1 cellular context compared by ENCODE assay signal in the genomic region with DNA sequence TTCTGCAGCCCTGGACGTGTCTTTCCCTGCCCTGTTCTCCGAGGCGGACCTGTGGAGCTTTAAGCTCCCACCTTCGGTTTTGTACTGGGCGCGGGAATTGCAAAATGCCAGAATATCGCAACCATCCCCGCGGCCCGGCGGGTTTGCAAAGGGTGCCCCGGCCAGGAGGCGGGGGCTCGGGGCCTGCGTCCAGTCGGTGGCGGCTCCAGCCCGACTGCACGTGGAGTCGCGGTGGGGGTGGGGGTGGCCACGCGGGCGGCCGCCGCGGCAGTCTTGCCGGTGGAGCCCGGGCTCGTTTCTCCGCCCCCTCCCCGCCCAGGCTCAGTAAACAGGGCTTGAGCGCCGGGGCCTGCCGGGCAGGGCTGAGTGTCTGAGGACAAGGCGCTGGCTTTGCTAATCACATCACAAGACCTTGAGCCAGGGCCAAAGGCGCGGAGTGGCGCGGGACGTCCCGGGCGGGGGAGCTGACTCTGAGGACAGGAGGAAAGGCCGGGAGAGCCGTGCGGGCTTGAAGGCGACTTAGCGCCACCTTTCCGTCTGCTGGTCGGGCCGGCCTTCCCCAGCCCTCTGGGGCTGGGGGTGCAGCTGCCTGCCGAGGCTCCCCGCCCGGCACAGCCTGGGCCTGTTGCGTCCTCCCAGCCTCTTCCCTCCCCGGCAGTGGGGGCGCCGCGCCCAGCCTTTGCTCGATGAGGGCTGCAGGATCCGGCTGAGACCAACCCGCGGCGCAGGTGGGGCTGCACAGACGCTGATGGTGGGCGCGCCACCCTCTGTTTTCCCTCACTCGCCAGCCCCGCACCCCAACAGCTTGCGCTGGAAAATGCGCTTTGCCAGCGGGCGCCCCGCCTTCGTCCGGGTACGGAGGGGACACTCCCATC.
TF ChIP-seq lines count a peak whose summit lies in the region.

No MANE protein-coding gene starts in this region.

TF ChIP-seq in HepG2, 621 proteins besides CTCF, POLR2A, EP300 and RAD21 (continued from another document and continues in another):
- TF ChIP-seq, protein P1, sequence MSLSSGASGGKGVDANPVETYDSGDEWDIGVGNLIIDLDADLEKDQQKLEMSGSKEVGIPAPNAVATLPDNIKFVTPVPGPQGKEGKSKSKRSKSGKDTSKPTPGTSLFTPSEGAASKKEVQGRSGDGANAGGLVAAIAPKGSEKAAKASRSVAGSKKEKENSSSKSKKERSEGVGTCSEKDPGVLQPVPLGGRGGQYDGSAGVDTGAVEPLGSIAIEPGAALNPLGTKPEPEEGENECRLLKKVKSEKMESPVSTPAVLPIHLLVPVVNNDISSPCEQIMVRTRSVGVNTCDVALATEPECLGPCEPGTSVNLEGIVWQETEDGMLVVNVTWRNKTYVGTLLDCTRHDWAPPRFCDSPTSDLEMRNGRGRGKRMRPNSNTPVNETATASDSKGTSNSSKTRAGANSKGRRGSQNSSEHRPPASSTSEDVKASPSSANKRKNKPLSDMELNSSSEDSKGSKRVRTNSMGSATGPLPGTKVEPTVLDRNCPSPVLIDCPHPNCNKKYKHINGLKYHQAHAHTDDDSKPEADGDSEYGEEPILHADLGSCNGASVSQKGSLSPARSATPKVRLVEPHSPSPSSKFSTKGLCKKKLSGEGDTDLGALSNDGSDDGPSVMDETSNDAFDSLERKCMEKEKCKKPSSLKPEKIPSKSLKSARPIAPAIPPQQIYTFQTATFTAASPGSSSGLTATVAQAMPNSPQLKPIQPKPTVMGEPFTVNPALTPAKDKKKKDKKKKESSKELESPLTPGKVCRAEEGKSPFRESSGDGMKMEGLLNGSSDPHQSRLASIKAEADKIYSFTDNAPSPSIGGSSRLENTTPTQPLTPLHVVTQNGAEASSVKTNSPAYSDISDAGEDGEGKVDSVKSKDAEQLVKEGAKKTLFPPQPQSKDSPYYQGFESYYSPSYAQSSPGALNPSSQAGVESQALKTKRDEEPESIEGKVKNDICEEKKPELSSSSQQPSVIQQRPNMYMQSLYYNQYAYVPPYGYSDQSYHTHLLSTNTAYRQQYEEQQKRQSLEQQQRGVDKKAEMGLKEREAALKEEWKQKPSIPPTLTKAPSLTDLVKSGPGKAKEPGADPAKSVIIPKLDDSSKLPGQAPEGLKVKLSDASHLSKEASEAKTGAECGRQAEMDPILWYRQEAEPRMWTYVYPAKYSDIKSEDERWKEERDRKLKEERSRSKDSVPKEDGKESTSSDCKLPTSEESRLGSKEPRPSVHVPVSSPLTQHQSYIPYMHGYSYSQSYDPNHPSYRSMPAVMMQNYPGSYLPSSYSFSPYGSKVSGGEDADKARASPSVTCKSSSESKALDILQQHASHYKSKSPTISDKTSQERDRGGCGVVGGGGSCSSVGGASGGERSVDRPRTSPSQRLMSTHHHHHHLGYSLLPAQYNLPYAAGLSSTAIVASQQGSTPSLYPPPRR (CRISPR knock-in tag; IDR thresholded peaks at IDR 0.05; ENCODE audit: borderline replicate concordance): peak; percentile 78
- peak; percentile 72 for TF ChIP-seq ZSCAN21 (CRISPR knock-in tag; IDR thresholded peaks at IDR 0.05; ENCODE audit: borderline replicate concordance)
- no peak for TF ChIP-seq ZBTB1 (CRISPR knock-in tag; IDR thresholded peaks at IDR 0.05; ENCODE audit: borderline replicate concordance)
- no peak; the same call in none of the 2 replicates for TF ChIP-seq BHLHE40 (IDR thresholded peaks at IDR 0.05; ENCODE audit: low read length)
- peak; percentile 96 for TF ChIP-seq AKAP8 (CRISPR knock-in tag; IDR thresholded peaks at IDR 0.05)
- no peak; the same call in 1 of the 2 replicates for TF ChIP-seq HNF4G (IDR thresholded peaks at IDR 0.05; ENCODE audit: borderline replicate concordance, low read depth, low read length)
- peak; percentile 73 for TF ChIP-seq HNF4G (CRISPR knock-in tag; IDR thresholded peaks at IDR 0.05; ENCODE audit: borderline replicate concordance, low read depth)
- TF ChIP-seq PRPF4 (IDR thresholded peaks at IDR 0.05; ENCODE audit: low read depth, low read length, poor library complexity, severe bottlenecking): no peak
- 0 out of 2 replicates have a peak, but pooled peaks have one; percentile 67 for TF ChIP-seq ZNF775 (CRISPR knock-in tag; IDR thresholded peaks at IDR 0.05; ENCODE audit: borderline replicate concordance)
- no peak for TF ChIP-seq SP140L (CRISPR knock-in tag; IDR thresholded peaks at IDR 0.05; ENCODE audit: borderline replicate concordance)
- peak; percentile 85 for TF ChIP-seq HNRNPL (IDR thresholded peaks at IDR 0.05; ENCODE audit: low read depth, low read length)
- TF ChIP-seq, protein P2, sequence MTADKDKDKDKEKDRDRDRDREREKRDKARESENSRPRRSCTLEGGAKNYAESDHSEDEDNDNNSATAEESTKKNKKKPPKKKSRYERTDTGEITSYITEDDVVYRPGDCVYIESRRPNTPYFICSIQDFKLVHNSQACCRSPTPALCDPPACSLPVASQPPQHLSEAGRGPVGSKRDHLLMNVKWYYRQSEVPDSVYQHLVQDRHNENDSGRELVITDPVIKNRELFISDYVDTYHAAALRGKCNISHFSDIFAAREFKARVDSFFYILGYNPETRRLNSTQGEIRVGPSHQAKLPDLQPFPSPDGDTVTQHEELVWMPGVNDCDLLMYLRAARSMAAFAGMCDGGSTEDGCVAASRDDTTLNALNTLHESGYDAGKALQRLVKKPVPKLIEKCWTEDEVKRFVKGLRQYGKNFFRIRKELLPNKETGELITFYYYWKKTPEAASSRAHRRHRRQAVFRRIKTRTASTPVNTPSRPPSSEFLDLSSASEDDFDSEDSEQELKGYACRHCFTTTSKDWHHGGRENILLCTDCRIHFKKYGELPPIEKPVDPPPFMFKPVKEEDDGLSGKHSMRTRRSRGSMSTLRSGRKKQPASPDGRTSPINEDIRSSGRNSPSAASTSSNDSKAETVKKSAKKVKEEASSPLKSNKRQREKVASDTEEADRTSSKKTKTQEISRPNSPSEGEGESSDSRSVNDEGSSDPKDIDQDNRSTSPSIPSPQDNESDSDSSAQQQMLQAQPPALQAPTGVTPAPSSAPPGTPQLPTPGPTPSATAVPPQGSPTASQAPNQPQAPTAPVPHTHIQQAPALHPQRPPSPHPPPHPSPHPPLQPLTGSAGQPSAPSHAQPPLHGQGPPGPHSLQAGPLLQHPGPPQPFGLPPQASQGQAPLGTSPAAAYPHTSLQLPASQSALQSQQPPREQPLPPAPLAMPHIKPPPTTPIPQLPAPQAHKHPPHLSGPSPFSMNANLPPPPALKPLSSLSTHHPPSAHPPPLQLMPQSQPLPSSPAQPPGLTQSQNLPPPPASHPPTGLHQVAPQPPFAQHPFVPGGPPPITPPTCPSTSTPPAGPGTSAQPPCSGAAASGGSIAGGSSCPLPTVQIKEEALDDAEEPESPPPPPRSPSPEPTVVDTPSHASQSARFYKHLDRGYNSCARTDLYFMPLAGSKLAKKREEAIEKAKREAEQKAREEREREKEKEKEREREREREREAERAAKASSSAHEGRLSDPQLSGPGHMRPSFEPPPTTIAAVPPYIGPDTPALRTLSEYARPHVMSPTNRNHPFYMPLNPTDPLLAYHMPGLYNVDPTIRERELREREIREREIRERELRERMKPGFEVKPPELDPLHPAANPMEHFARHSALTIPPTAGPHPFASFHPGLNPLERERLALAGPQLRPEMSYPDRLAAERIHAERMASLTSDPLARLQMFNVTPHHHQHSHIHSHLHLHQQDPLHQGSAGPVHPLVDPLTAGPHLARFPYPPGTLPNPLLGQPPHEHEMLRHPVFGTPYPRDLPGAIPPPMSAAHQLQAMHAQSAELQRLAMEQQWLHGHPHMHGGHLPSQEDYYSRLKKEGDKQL (CRISPR knock-in tag; IDR thresholded peaks at IDR 0.05; ENCODE audit: low read depth): 0 out of 2 replicates have a peak, but pooled peaks have one; percentile 22
- no peak for TF ChIP-seq ZNF382 (CRISPR knock-in tag; IDR thresholded peaks at IDR 0.05; ENCODE audit: borderline replicate concordance)
- TF ChIP-seq, protein P3, sequence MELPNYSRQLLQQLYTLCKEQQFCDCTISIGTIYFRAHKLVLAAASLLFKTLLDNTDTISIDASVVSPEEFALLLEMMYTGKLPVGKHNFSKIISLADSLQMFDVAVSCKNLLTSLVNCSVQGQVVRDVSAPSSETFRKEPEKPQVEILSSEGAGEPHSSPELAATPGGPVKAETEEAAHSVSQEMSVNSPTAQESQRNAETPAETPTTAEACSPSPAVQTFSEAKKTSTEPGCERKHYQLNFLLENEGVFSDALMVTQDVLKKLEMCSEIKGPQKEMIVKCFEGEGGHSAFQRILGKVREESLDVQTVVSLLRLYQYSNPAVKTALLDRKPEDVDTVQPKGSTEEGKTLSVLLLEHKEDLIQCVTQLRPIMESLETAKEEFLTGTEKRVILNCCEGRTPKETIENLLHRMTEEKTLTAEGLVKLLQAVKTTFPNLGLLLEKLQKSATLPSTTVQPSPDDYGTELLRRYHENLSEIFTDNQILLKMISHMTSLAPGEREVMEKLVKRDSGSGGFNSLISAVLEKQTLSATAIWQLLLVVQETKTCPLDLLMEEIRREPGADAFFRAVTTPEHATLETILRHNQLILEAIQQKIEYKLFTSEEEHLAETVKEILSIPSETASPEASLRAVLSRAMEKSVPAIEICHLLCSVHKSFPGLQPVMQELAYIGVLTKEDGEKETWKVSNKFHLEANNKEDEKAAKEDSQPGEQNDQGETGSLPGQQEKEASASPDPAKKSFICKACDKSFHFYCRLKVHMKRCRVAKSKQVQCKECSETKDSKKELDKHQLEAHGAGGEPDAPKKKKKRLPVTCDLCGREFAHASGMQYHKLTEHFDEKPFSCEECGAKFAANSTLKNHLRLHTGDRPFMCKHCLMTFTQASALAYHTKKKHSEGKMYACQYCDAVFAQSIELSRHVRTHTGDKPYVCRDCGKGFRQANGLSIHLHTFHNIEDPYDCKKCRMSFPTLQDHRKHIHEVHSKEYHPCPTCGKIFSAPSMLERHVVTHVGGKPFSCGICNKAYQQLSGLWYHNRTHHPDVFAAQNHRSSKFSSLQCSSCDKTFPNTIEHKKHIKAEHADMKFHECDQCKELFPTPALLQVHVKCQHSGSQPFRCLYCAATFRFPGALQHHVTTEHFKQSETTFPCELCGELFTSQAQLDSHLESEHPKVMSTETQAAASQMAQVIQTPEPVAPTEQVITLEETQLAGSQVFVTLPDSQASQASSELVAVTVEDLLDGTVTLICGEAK (IDR thresholded peaks at IDR 0.05): no peak
- TF ChIP-seq, protein P3 (CRISPR knock-in tag; IDR thresholded peaks at IDR 0.05): peak; percentile 25; the same call in 1 of the 2 replicates
- peak; percentile 72 for TF ChIP-seq FOSL2 (CRISPR knock-in tag; IDR thresholded peaks at IDR 0.05)
- TF ChIP-seq PCBP1 (IDR thresholded peaks at IDR 0.05; ENCODE audit: borderline replicate concordance, low read depth, low read length): peak; percentile 81; the same call in 1 of the 2 replicates
- no peak for TF ChIP-seq MAFG (CRISPR knock-in tag; IDR thresholded peaks at IDR 0.05)
- TF ChIP-seq, protein P4, sequence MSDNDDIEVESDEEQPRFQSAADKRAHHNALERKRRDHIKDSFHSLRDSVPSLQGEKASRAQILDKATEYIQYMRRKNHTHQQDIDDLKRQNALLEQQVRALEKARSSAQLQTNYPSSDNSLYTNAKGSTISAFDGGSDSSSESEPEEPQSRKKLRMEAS (IDR thresholded peaks at IDR 0.05): no peak
- TF ChIP-seq SRSF9 (IDR thresholded peaks at IDR 0.05; ENCODE audit: borderline replicate concordance, insufficient read depth, low read depth, low read length, poor library complexity, severe bottlenecking): no peak
- TF ChIP-seq, protein P5, sequence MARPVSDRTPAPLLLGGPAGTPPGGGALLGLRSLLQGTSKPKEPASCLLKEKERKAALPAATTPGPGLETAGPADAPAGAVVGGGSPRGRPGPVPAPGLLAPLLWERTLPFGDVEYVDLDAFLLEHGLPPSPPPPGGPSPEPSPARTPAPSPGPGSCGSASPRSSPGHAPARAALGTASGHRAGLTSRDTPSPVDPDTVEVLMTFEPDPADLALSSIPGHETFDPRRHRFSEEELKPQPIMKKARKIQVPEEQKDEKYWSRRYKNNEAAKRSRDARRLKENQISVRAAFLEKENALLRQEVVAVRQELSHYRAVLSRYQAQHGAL (CRISPR knock-in tag; IDR thresholded peaks at IDR 0.05; ENCODE audit: not compliant biosample characterization): no peak
- TF ChIP-seq ZNF20 (CRISPR knock-in tag; IDR thresholded peaks at IDR 0.05): no peak
- TF ChIP-seq MED8 (CRISPR knock-in tag; IDR thresholded peaks at IDR 0.05; ENCODE audit: insufficient replicate concordance): peak; percentile 95
- TF ChIP-seq FOXC1 (CRISPR knock-in tag; IDR thresholded peaks at IDR 0.05; ENCODE audit: borderline replicate concordance): peak; percentile 75; the same call in 1 of the 2 replicates
- TF ChIP-seq ZNF782 (CRISPR knock-in tag; IDR thresholded peaks at IDR 0.05; ENCODE audit: borderline replicate concordance): peak; percentile 92
- TF ChIP-seq YEATS2 (CRISPR knock-in tag; IDR thresholded peaks at IDR 0.05; ENCODE audit: borderline replicate concordance): no peak; the same call in 1 of the 2 replicates
- TF ChIP-seq, protein P6, sequence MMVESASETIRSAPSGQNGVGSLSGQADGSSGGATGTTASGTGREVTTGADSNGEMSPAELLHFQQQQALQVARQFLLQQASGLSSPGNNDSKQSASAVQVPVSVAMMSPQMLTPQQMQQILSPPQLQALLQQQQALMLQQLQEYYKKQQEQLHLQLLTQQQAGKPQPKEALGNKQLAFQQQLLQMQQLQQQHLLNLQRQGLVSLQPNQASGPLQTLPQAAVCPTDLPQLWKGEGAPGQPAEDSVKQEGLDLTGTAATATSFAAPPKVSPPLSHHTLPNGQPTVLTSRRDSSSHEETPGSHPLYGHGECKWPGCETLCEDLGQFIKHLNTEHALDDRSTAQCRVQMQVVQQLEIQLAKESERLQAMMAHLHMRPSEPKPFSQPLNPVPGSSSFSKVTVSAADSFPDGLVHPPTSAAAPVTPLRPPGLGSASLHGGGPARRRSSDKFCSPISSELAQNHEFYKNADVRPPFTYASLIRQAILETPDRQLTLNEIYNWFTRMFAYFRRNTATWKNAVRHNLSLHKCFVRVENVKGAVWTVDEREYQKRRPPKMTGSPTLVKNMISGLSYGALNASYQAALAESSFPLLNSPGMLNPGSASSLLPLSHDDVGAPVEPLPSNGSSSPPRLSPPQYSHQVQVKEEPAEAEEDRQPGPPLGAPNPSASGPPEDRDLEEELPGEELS (CRISPR knock-in tag; IDR thresholded peaks at IDR 0.05): peak; percentile 87
